Comparison of ENCODE assay signal across 11 cellular contexts in the genomic region with DNA sequence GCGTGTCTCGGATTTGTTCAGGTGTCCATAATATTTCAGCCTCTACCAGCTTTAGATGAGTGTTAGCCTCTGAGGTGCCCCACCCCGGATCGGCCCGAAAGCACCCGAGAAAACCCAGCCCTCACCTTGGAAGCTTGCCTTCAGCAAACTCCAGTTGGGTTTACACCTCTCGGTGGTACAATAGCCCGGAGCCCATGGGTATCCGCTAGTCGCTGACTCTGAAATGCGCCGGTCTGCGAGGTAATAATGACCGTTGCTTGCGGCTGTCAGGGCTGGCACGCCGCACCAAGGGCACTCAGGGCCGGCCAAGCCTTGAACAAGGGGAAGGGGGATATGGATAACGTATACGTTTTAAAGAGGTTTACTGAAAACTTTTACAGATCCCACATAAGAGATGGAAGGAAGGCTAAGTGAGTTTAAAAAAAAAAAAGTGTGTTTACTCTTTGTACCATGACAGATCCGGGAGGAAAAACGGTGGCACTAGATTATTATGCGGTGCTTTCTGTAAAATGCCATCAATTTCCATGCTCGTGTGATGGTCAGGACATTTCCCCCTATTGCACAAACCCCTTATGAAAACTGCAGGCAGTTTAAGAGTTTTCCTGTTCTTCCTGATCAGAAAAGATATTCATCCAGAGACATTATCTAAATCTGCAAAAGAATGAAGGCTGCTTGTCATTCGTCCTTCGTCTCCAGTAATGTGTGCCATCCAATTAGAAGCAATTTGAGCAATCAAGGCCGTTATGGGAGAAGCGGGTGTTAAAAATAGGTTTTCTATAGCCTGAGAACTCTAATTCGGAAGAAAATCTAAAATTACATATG.
DNase-seq lines count a peak whose midpoint lies in the region; ATAC-seq and TF ChIP-seq lines count a peak whose summit lies in the region.
"Had no signal": no experiment of that assay in that cellular context is flagged by ENCODE, and none has a peak within 500 bp of the region (broad histone marks: within the 10 kb centered on the region; RNA-seq: fewer than 3 reads in every experiment).

No MANE protein-coding gene starts in this region.

- intact Hi-C loops in mammary epithelial cell (cut with micrococcal nuclease), result loop anchor here (5.0 kb wide), 2 partner anchors 602 to 722 kb away; no protein-coding TSS in a partner anchor

- 46% methylated on average over 21 of the region's 29 CpGs for WGBS in mammary epithelial cell (ENCODE audit: low coverage, missing lambda C conversion rate)

- TF ChIP-seq CTCF in mammary epithelial cell (conservative IDR thresholded peaks at IDR 0.05 in 1 of 2, IDR thresholded peaks at IDR 0.05 in 1 of 2; ENCODE audit: extremely low read depth in 1 of 2, insufficient read depth in 1 of 2, low read depth in 1 of 2, low read length in 2 of 2) (no peak), thoracic aorta (IDR thresholded peaks at IDR 0.05) (no peak)

- H3K36me3 Mint-ChIP-seq in activated naive CD4-positive, alpha-beta T cell treated with anti-CD3 and anti-CD28 coated beads, Interleukin-2, amount 10 ng/mL, durations not matched to agents 7 days and 5 days, result peaks cover 6% of the 10 kb centered on the region

- H3K27ac ChIP-seq in mammary epithelial cell (ENCODE audit: insufficient read depth, low read depth, low read length) (no peak overlapping the region), thoracic aorta (no peak overlapping the region)
- H3K27ac ChIP-seq: cardiac muscle cell, foreskin keratinocyte had no signal

- H3K9me3 ChIP-seq in mammary epithelial cell (replicated peaks; ENCODE audit: insufficient read depth, low read length) (no peaks in the 10 kb centered on the region), thoracic aorta (no peaks in the 10 kb centered on the region)

- H3K27me3 Mint-ChIP-seq in activated naive CD4-positive, alpha-beta T cell treated with anti-CD3 and anti-CD28 coated beads, Interleukin-2, amount 10 ng/mL, durations not matched to agents 7 days and 5 days, result peaks cover 10% of the 10 kb centered on the region

- DNase-seq in activated naive CD4-positive, alpha-beta T cell treated with anti-CD3 and anti-CD28 coated beads, Interleukin-2, amount 10 ng/mL, durations not matched to agents 7 days and 5 days, result no peak
- no peak for DNase-seq in activated naive CD4-positive, alpha-beta T cell (lab: John Stamatoyannopoulos, UW)
- DNase-seq in mammary epithelial cell, result no peak
- peak; percentile 51 for DNase-seq in midbrain (lab: John Stamatoyannopoulos, UW)
- no peak for DNase-seq in thoracic aorta (ENCODE audit: low spot score)
- no peak for DNase-seq in DMS153 treated with DMSO at 0.1 percent for 48 hours (lab: John Stamatoyannopoulos, UW; ENCODE audit: unreplicated experiment)
- DNase-seq: foreskin keratinocyte; stimulated activated CD4-positive, alpha-beta T cell treated with anti-CD3 and anti-CD28 coated beads, Interleukin-4, amount 100 ng/mL, for 4 hours had no signal

- peaks cover 20% of the 10 kb centered on the region for H3K4me1 Mint-ChIP-seq in activated naive CD4-positive, alpha-beta T cell treated with anti-CD3 and anti-CD28 coated beads, Interleukin-2, amount 10 ng/mL, durations not matched to agents 7 days and 5 days

- ATAC-seq in thoracic aorta (ENCODE audit: insufficient number of reproducible peaks, low FRiP score, low read depth) (no peak), HG03135 (IDR thresholded peaks at IDR 0.05; ENCODE audit: unreplicated experiment) (no peak), GM21825 (IDR thresholded peaks at IDR 0.05; ENCODE audit: unreplicated experiment) (no peak)
- ATAC-seq: foreskin keratinocyte had no signal

- no TSS peak for BruUV-seq in mammary epithelial cell (replicated peaks; lab: Mats Ljungman, UMichigan)

- H3K36me3 ChIP-seq in mammary epithelial cell (ENCODE audit: insufficient read depth, low read length) (no peaks in the 10 kb centered on the region), thoracic aorta (no peaks in the 10 kb centered on the region)
- H3K36me3 ChIP-seq: cardiac muscle cell had no signal

- no peaks in the 10 kb centered on the region for H4K20me1 ChIP-seq in mammary epithelial cell (ENCODE audit: insufficient read depth, low read length)

- no peak overlapping the region for H3K4me2 ChIP-seq in mammary epithelial cell (ENCODE audit: insufficient read depth, low read depth, low read length)

- H3K4me3 ChIP-seq in mammary epithelial cell (replicated peaks in 1 of 3; ENCODE audit: insufficient read depth in 1 of 3, low read depth in 2 of 3, low read length in 3 of 3) (no peak overlapping the region), thoracic aorta (peak overlapping the region; percentile 90)
- H3K4me3 ChIP-seq: cardiac muscle cell had no signal

- H3K27me3 ChIP-seq in mammary epithelial cell (ENCODE audit: insufficient read depth, low read length) (peaks cover 12% of the 10 kb centered on the region), thoracic aorta (replicated peaks; ENCODE audit: insufficient read depth) (no peaks in the 10 kb centered on the region)

- H3K9ac ChIP-seq in mammary epithelial cell (ENCODE audit: insufficient read depth, low read length), result no peak overlapping the region

- H3K79me2 ChIP-seq in mammary epithelial cell (ENCODE audit: insufficient read depth, low read length), result no peaks in the 10 kb centered on the region

- peak overlapping the region; percentile 53 for H3K27ac Mint-ChIP-seq in activated naive CD4-positive, alpha-beta T cell treated with anti-CD3 and anti-CD28 coated beads, Interleukin-2, amount 10 ng/mL, durations not matched to agents 7 days and 5 days

- no peaks in the 10 kb centered on the region for H3K9me3 Mint-ChIP-seq in activated naive CD4-positive, alpha-beta T cell treated with anti-CD3 and anti-CD28 coated beads, Interleukin-2, amount 10 ng/mL, durations not matched to agents 7 days and 5 days

- in situ Hi-C loops in mammary epithelial cell (cut with MboI; ENCODE audit: low sequenced_read_pairs in 2 of 2), result loop anchor here (10.0 to 25.0 kb wide), 2 partner anchors 543 to 720 kb away; no protein-coding TSS in a partner anchor

- H3K4me1 ChIP-seq in mammary epithelial cell (ENCODE audit: insufficient read depth, low read length), result peaks cover 21% of the 10 kb centered on the region
- peaks cover 6 to 19% of the 10 kb centered on the region in 2 donors for H3K4me1 ChIP-seq in thoracic aorta (ENCODE audit: control insufficient read depth in 1 of 2, low read depth in 2 of 2)
- H3K4me1 ChIP-seq: foreskin keratinocyte had no signal

- CTCF ChIA-PET in activated naive CD4-positive, alpha-beta T cell treated with anti-CD3 and anti-CD28 coated beads, Interleukin-2, amount 10 ng/mL, durations not matched to agents 7 days and 5 days (lab: Charles Lee), result no interaction called here
- CTCF ChIA-PET in mammary epithelial cell (lab: Charles Lee; ENCODE audit: low non-redundant PET), result no interaction called here

- no peak overlapping the region for H3K4me3 Mint-ChIP-seq in activated naive CD4-positive, alpha-beta T cell treated with anti-CD3 and anti-CD28 coated beads, Interleukin-2, amount 10 ng/mL, durations not matched to agents 7 days and 5 days

- peak overlapping the region; percentile 33 for H2AFZ ChIP-seq in mammary epithelial cell (ENCODE audit: low read depth, low read length)

- dilution Hi-C loops in mammary epithelial cell (cut with HindIII; ENCODE audit: low sequenced_read_pairs), result no loop called here
